ENCODE assay signal across 27 cellular contexts in genomic region chr9:101957705-101958104, GRCh38.
"Had no signal": no experiment of that assay in that cellular context is flagged by ENCODE, and none has a peak within 500 bp of the region (broad histone marks: within the 10 kb centered on the region; RNA-seq: fewer than 3 reads in every experiment).

No MANE protein-coding gene starts in this region.

- H3K36me3 ChIP-seq: ascending aorta, cardiac muscle cell had no signal

- DNase-seq: activated B cell treated with CpG ODN at 0.5 μM for 24 hours; activated CD4-positive, alpha-beta memory T cell treated with anti-CD3 and anti-CD28 coated beads for 36 hours; activated CD4-positive, alpha-beta T cell treated with anti-CD3 and anti-CD28 coated beads for 4 hours; activated CD4-positive, alpha-beta T cell treated with anti-CD3 and anti-CD28 coated beads, Interleukin-2, amount 10 ng/mL, durations not matched to agents 24 days and 14 days; activated CD4-positive, alpha-beta T cell treated with anti-CD3 and anti-CD28 coated beads, Interleukin-2, amount 50 U/mL, for 1 hour; activated CD4-positive, alpha-beta T cell treated with anti-CD3 and anti-CD28 coated beads, Interleukin-2, amount 50 U/mL, for 4 hours; activated CD4-positive, CD25-positive, alpha-beta regulatory T cell treated with anti-CD3 and anti-CD28 coated beads, Interleukin-2, amount 50 U/mL, for 72 hours; activated CD8-positive, alpha-beta memory T cell treated with anti-CD3 and anti-CD28 coated beads, Interleukin-2, amount 50 U/mL, for 4 hours; activated CD8-positive, alpha-beta T cell treated with anti-CD3 and anti-CD28 coated beads for 36 hours; activated effector memory CD4-positive, alpha-beta T cell treated with Interleukin-2 at 50 U/mL for 16 hours; activated gamma-delta T cell; activated naive CD4-positive, alpha-beta T cell treated with anti-CD3 and anti-CD28 coated beads, Interleukin-2, amount 10 ng/mL, durations not matched to agents 7 days and 5 days; activated naive CD4-positive, alpha-beta T cell treated with Interleukin-2 at 50 U/mL for 16 hours; activated naive CD8-positive, alpha-beta T cell treated with anti-CD3 and anti-CD28 coated beads, Interleukin-2, amount 10 ng/mL, durations not matched to agents 7 days and 5 days; activated naive CD8-positive, alpha-beta T cell treated with anti-CD3 and anti-CD28 coated beads, Interleukin-2, amount 50 U/mL, for 24 hours; activated T-cell treated with anti-CD3 and anti-CD28 coated beads for 4 hours; activated T-cell treated with anti-CD3 and anti-CD28 coated beads, Interleukin-2, amount 50 U/mL, for 1 hour; activated T-cell treated with anti-CD3 and anti-CD28 coated beads, Interleukin-2, amount 50 U/mL, for 4 hours; amygdala; anterior cingulate cortex; caudate nucleus; cerebellar nuclear complex; T-helper 1 cell; T-helper 2 cell; T-helper 9 cell had no signal

- H3K4me3 ChIP-seq: ascending aorta, cardiac muscle cell had no signal

- H3K9me3 ChIP-seq: ascending aorta had no signal

- H3K27ac ChIP-seq: ascending aorta, cardiac muscle cell had no signal

- H3K4me1 ChIP-seq: ascending aorta had no signal

- H3K27me3 ChIP-seq: ascending aorta, cardiac muscle cell had no signal
